ENCODE assay signal across 13 cellular contexts in genomic region chr2:30481323-30481800, GRCh38. TPM values are rescaled to one million over a fixed set of nuclear protein-coding genes. Genes with fewer than 3 reads are reported as not detected.
DNase-seq lines count a peak whose midpoint lies in the region; ATAC-seq and TF ChIP-seq lines count a peak whose summit lies in the region.
"Had no signal": no experiment of that assay in that cellular context is flagged by ENCODE, and none has a peak within 500 bp of the region (broad histone marks: within the 10 kb centered on the region; RNA-seq: fewer than 3 reads in every experiment).

No MANE protein-coding gene starts in this region.

- intact Hi-C loops in dendritic cell treated with granulocyte-macrophage colony-stimulating factor and Interleukin-4, amounts not matched to agents 40 ng/mL and 50 ng/mL, for 4 days (cut with micrococcal nuclease), result no loop called here

- no peaks in the 10 kb centered on the region for H3K27me3 Mint-ChIP-seq in dendritic cell treated with granulocyte-macrophage colony-stimulating factor and Interleukin-4, amounts not matched to agents 40 ng/mL and 50 ng/mL, for 4 days
- no peaks in the 10 kb centered on the region for H3K27me3 Mint-ChIP-seq in naive thymus-derived CD8-positive, alpha-beta T cell
- H3K27me3 Mint-ChIP-seq: activated CD8-positive, alpha-beta memory T cell treated with anti-CD3 and anti-CD28 coated beads, Interleukin-2, amount 10 ng/mL, durations not matched to agents 7 days and 5 days had no signal

- H3K4me3 Mint-ChIP-seq in dendritic cell treated with granulocyte-macrophage colony-stimulating factor and Interleukin-4, amounts not matched to agents 40 ng/mL and 50 ng/mL, for 4 days, result peak overlapping the region; percentile 4
- H3K4me3 Mint-ChIP-seq in naive thymus-derived CD8-positive, alpha-beta T cell, result peak overlapping the region in 1 of 10 donors; percentile 13
- H3K4me3 Mint-ChIP-seq: activated CD8-positive, alpha-beta memory T cell treated with anti-CD3 and anti-CD28 coated beads, Interleukin-2, amount 10 ng/mL, durations not matched to agents 7 days and 5 days had no signal

- CTCF ChIA-PET in GM10248 (lab: Yijun Ruan, JAX), result interaction anchor here (0.9 to 1.5 kb wide), 2 partner anchors 10 to 22 kb away, joined by 3 to 4 read pairs; no protein-coding TSS in a partner anchor

- H3K4me1 Mint-ChIP-seq in dendritic cell treated with granulocyte-macrophage colony-stimulating factor and Interleukin-4, amounts not matched to agents 40 ng/mL and 50 ng/mL, for 4 days (ENCODE audit: low read depth), result peaks cover 20% of the 10 kb centered on the region
- H3K4me1 Mint-ChIP-seq in naive thymus-derived CD8-positive, alpha-beta T cell, result peaks cover 13 to 31% (median 28%) of the 10 kb centered on the region in 4 donors

- H3K36me3 Mint-ChIP-seq in dendritic cell treated with granulocyte-macrophage colony-stimulating factor and Interleukin-4, amounts not matched to agents 40 ng/mL and 50 ng/mL, for 4 days (ENCODE audit: low read depth), result no peaks in the 10 kb centered on the region
- peaks cover 0 to 38% (median 4%) of the 10 kb centered on the region in 3 donors for H3K36me3 Mint-ChIP-seq in naive thymus-derived CD8-positive, alpha-beta T cell

- no peak for ATAC-seq in naive thymus-derived CD8-positive, alpha-beta T cell
- ATAC-seq: activated CD8-positive, alpha-beta memory T cell treated with anti-CD3 and anti-CD28 coated beads, Interleukin-2, amount 10 ng/mL, durations not matched to agents 7 days and 5 days; HCT116 had no signal

- TF ChIP-seq CTCF in GM10248 (IDR thresholded peaks at IDR 0.05; ENCODE audit: control extremely low read depth, extremely low read depth, low read depth, missing control alignments), result no peak

- DNase-seq in Daoy (ENCODE audit: low read depth), result peak; percentile 27
- DNase-seq in NCI-H2029 (lab: John Stamatoyannopoulos, UW), result peak; percentile 36
- DNase-seq in naive thymus-derived CD8-positive, alpha-beta T cell, result no peak
- no peak for DNase-seq in GM10248 (ENCODE audit: extremely low spot score)
- no peak for DNase-seq in NCI-H82 treated with DMSO at 0.1 percent for 48 hours (lab: John Stamatoyannopoulos, UW; ENCODE audit: unreplicated experiment)
- DNase-seq in iPS-NIHi7 (ENCODE audit: extremely low spot score), result no peak
- DNase-seq in cerebellum (ENCODE audit: low spot score), result no peak
- DNase-seq: activated CD8-positive, alpha-beta memory T cell treated with anti-CD3 and anti-CD28 coated beads, Interleukin-2, amount 10 ng/mL, durations not matched to agents 7 days and 5 days; erythroblast; NCI-H187; SJCRH30 had no signal

- H3K27ac Mint-ChIP-seq in dendritic cell treated with granulocyte-macrophage colony-stimulating factor and Interleukin-4, amounts not matched to agents 40 ng/mL and 50 ng/mL, for 4 days, result peak overlapping the region; percentile 73
- peak overlapping the region in 8 of 10 donors; percentile 8 to 72 (median 36) for H3K27ac Mint-ChIP-seq in naive thymus-derived CD8-positive, alpha-beta T cell
- H3K27ac Mint-ChIP-seq: activated CD8-positive, alpha-beta memory T cell treated with anti-CD3 and anti-CD28 coated beads, Interleukin-2, amount 10 ng/mL, durations not matched to agents 7 days and 5 days had no signal

- H3K9me3 Mint-ChIP-seq in dendritic cell treated with granulocyte-macrophage colony-stimulating factor and Interleukin-4, amounts not matched to agents 40 ng/mL and 50 ng/mL, for 4 days, result no peaks in the 10 kb centered on the region
- no peaks in the 10 kb centered on the region for H3K9me3 Mint-ChIP-seq in naive thymus-derived CD8-positive, alpha-beta T cell

- POLR2A ChIA-PET in naive thymus-derived CD8-positive, alpha-beta T cell (lab: Charles Lee), result no interaction called here
- POLR2A ChIA-PET in GM10248 (lab: Yijun Ruan, JAX), result no interaction called here

RNA-seq across cellular contexts. Expression of gene LCLAT1, which starts 34.3 kb away (rescaled TPM):
- total RNA-seq in Daoy (2014; rRNA removed; shearing (Covaris generic)), result 18.5 and 27.0 TPM in 2 replicates
- 10 to 100 TPM; 20.8 to 22.2 TPM for total RNA-seq in naive thymus-derived CD8-positive, alpha-beta T cell
- 10 to 100 TPM; 12.4 to 28.2 (median 13.7) TPM for polyA plus RNA-seq in naive thymus-derived CD8-positive, alpha-beta T cell
- total RNA-seq in cerebellum, result 19.1 TPM

Comparison
In these comparisons a context has a peak if more than half of its experiments do, and no peak if none do; other contexts are left out.
1. DNase-seq: peak in Daoy (single experiment) and NCI-H2029 (single experiment); none in naive thymus-derived CD8-positive, alpha-beta T cell (0 of 10), GM10248 (single experiment), NCI-H82 treated with DMSO at 0.1 percent for 48 hours (single experiment), iPS-NIHi7 (single experiment) and cerebellum (single experiment).